34 cellular contexts compared by ENCODE assay signal in the genomic region with DNA sequence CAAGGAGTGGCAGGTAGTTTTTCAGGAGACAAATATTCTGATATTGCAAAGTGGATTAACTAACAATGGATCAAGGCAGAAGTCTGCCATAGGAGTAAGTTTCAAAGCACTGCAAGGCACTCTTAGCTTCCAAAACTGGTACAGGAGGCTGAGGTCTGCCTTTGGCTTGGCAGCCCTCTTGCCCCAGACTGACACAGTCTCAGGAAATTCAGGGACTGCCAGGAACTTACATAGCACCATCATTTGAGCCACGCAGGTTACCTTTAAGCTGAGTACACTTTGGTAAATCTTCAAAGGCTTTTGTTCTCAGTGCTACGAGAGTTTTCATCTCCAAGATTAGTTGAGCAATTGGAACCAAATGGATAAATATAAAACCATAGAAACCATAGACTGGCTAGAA.
"Had no signal": no experiment of that assay in that cellular context is flagged by ENCODE, and none has a peak within 500 bp of the region (broad histone marks: within the 10 kb centered on the region; RNA-seq: fewer than 3 reads in every experiment).

No MANE protein-coding gene starts in this region.

- H3K9me3 ChIP-seq: MG63 had no signal

- H3K4me2 ChIP-seq: KMS-11 had no signal

- DNase-seq: Karpas-422, Kasumi-1, KG1, MG63, MM.1S, MV-4-11, NCI-H1048, NCI-H1092, NCI-H1092 treated with DMSO at 0.1 percent for 48 hours, NCI-H1105, NCI-H1105 treated with DMSO at 0.1 percent for 48 hours, NCI-H1417, NCI-H1417 treated with DMSO at 0.1 percent for 48 hours, NCI-H1436, NCI-H1436 treated with DMSO at 0.1 percent for 48 hours, NCI-H146, NCI-H1694, NCI-H1694 treated with DMSO at 0.1 percent for 48 hours, NCI-H187, NCI-H187 treated with DMSO at 0.1 percent for 48 hours, NCI-H1930, NCI-H2029, NCI-H2029 treated with DMSO at 0.1 percent for 48 hours, NCI-H2081, NCI-H2081 treated with DMSO at 0.1 percent for 48 hours, NCI-H2107, NCI-H2171, NCI-H2171 treated with DMSO at 0.1 percent for 48 hours, NCI-H2227 treated with DMSO at 0.1 percent for 48 hours, NCI-H226, NCI-H345, NCI-H446, NCI-H446 treated with DMSO at 0.1 percent for 48 hours had no signal

- H3K4me3 ChIP-seq: MG63 had no signal

- H3K27ac ChIP-seq: KMS-11 had no signal

- H3K27me3 ChIP-seq: MG63 had no signal
